In the genomic region with DNA sequence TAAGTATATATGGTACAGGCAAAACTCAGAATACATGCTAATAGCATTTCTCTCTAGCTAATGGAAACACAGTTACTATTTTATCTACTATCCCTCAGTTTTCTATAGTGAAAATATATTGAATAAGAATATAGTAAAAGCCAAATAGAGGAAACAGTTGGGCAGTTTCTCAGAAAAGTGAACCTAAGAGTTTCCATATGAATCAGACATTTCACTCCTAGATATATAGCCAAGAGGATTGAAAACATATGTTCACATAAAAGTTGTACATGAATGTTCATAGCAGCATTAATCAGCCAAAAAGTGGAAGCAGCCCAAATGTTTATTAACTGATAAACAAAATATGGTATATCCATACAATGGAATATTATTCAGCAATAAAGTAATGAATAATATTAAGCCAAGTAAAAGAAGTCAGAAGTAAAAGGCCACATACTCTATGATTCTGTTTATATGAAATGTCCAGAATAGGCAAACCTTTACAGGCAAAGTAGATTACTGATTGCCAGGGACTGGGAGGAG, we compare ENCODE assay signal across 17 cellular contexts.
"Had no signal": no experiment of that assay in that cellular context is flagged by ENCODE, and none has a peak within 500 bp of the region (broad histone marks: within the 10 kb centered on the region; RNA-seq: fewer than 3 reads in every experiment).

No MANE protein-coding gene starts in this region.

- DNase-seq: activated CD4-positive, alpha-beta memory T cell treated with anti-CD3 and anti-CD28 coated beads, Interleukin-2, amount 10 ng/mL, durations not matched to agents 7 days and 5 days; activated CD4-positive, alpha-beta T cell treated with anti-CD3 and anti-CD28 coated beads for 36 hours; activated CD4-positive, alpha-beta T cell treated with anti-CD3 and anti-CD28 coated beads, Interleukin-2, amount 50 U/mL, for 1 hour; activated CD8-positive, alpha-beta memory T cell treated with anti-CD3 and anti-CD28 coated beads, Interleukin-2, amount 50 U/mL, for 48 hours; activated effector memory CD4-positive, alpha-beta T cell treated with Interleukin-2 at 50 U/mL for 16 hours; activated naive CD4-positive, alpha-beta T cell; activated T-cell treated with anti-CD3 and anti-CD28 coated beads, Interleukin-2, amount 50 U/mL, for 1 hour; aorta; caudate nucleus; MG63; NCI-H1092; NCI-H1417; NCI-H1930; NCI-H510A treated with DMSO at 0.1 percent for 48 hours; SIG-M5; WERI-Rb-1 had no signal

- ATAC-seq: activated CD4-positive, alpha-beta T cell treated with anti-CD3 and anti-CD28 coated beads for 36 hours had no signal

- H3K4me3 ChIP-seq: breast epithelium, MG63 had no signal
